ENCODE assay signal across 1 cellular context in the genomic region with DNA sequence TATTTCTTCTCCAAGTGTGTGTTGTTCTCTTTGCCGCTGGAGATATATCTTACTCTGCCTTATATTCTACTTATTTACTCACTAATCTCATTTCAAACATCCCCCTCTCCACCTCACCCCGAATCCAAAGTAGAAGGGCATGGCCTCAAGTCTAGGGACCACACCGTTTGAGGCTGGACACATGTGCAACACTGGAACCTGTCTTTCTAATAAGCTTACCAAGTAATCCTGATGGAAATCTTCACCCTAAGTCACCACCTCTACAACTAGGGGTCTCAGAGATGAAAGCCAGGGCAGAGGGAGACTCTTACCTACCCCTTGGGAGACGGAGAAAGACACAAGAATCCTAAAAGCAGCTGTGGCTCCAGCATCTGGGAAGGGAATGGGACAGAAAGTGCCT.
TF ChIP-seq lines count a peak whose summit lies in the region.

No MANE protein-coding gene starts in this region.

TF ChIP-seq in H1, 55 proteins besides CTCF, POLR2A, EP300 and RAD21:
- TF ChIP-seq RFX5 (IDR thresholded peaks at IDR 0.05; ENCODE audit: borderline replicate concordance, low read depth, low read length) (no peak), CHD2 (IDR thresholded peaks at IDR 0.05; ENCODE audit: low read length) (no peak), TAF1 (IDR thresholded peaks at IDR 0.05; ENCODE audit: low read depth, low read length) (no peak)
